Comparison of ENCODE assay signal across 10 cellular contexts in genomic region chr10:104308439-104308903, GRCh38. TPM values are rescaled to one million over a fixed set of nuclear protein-coding genes. Genes with fewer than 3 reads are reported as not detected.
A peak's percentile ranks its signal among the peaks of the same experiment; 100 is the strongest.
DNase-seq lines count a peak whose midpoint lies in the region; ATAC-seq and TF ChIP-seq lines count a peak whose summit lies in the region.
"Had no signal": no experiment of that assay in that cellular context is flagged by ENCODE, and none has a peak within 500 bp of the region (broad histone marks: within the 10 kb centered on the region; RNA-seq: fewer than 3 reads in every experiment).

No MANE protein-coding gene starts in this region.

- ATAC-seq in GM21825 (IDR thresholded peaks at IDR 0.05; ENCODE audit: unreplicated experiment), result peak; percentile 69
- ATAC-seq: lower lobe of right lung had no signal

- H3K36me3 ChIP-seq in KMS-11 (ENCODE audit: insufficient read depth) (no peaks in the 10 kb centered on the region), thyroid gland (peaks cover 11 to 13% of the 10 kb centered on the region in 2 donors)

- peak overlapping the region; percentile 74 for H3K4me2 ChIP-seq in KMS-11

- H3K4me3 Mint-ChIP-seq in activated T-cell treated with anti-CD3 and anti-CD28 coated beads, Interleukin-2, amount 50 U/mL, for 24 hours, result peak overlapping the region; percentile 11
- no peak overlapping the region for H3K4me3 Mint-ChIP-seq in osteocyte (ENCODE audit: unreplicated experiment)
- H3K4me3 Mint-ChIP-seq: brain had no signal

- no peak overlapping the region for H3K27ac ChIP-seq in KMS-11
- H3K27ac ChIP-seq in thyroid gland, result no peak overlapping the region
- H3K27ac ChIP-seq: lower lobe of right lung had no signal

- H3K9ac ChIP-seq in KMS-11, result no peak overlapping the region

- no peaks in the 10 kb centered on the region for H3K27me3 Mint-ChIP-seq in activated T-cell treated with anti-CD3 and anti-CD28 coated beads, Interleukin-2, amount 50 U/mL, for 24 hours
- no peaks in the 10 kb centered on the region for H3K27me3 Mint-ChIP-seq in osteocyte (ENCODE audit: unreplicated experiment)

- DNase-seq in activated T-cell treated with anti-CD3 and anti-CD28 coated beads, Interleukin-2, amount 50 U/mL, for 24 hours, result peak; percentile 33
- no peak for DNase-seq in activated T-cell treated with anti-CD3 and anti-CD28 coated beads, Interleukin-2, amount 50 U/mL, for 1 hour
- DNase-seq in osteocyte (ENCODE audit: extremely low spot score, unreplicated experiment) (no peak), thyroid gland (no peak), NCI-H2107 treated with DMSO at 0.1 percent for 48 hours (lab: John Stamatoyannopoulos, UW; ENCODE audit: unreplicated experiment) (no peak), OCI-M2 (lab: John Stamatoyannopoulos, UW; ENCODE audit: unreplicated experiment) (no peak)
- DNase-seq: lower lobe of right lung had no signal

- H4K20me1 ChIP-seq in KMS-11 (ENCODE audit: insufficient read depth), result no peaks in the 10 kb centered on the region

- H3K9me3 Mint-ChIP-seq in activated T-cell treated with anti-CD3 and anti-CD28 coated beads, Interleukin-2, amount 50 U/mL, for 24 hours, result no peaks in the 10 kb centered on the region
- H3K9me3 Mint-ChIP-seq in osteocyte (ENCODE audit: unreplicated experiment), result no peaks in the 10 kb centered on the region

- H3K4me3 ChIP-seq in KMS-11 (IDR thresholded peaks at IDR 0.05; ENCODE audit: insufficient read depth, low read depth, low read length) (no peak overlapping the region), thyroid gland (replicated peaks in 1 of 3) (no peak overlapping the region)
- H3K4me3 ChIP-seq: lower lobe of right lung had no signal

- TF ChIP-seq POLR2A in thyroid gland (IDR thresholded peaks at IDR 0.05), result no peak

- H3K27ac Mint-ChIP-seq in activated T-cell treated with anti-CD3 and anti-CD28 coated beads, Interleukin-2, amount 50 U/mL, for 24 hours, result peak overlapping the region; percentile 80
- peak overlapping the region; percentile 35 for H3K27ac Mint-ChIP-seq in osteocyte (ENCODE audit: unreplicated experiment)

- no peaks in the 10 kb centered on the region for H3K9me3 ChIP-seq in thyroid gland
- H3K9me3 ChIP-seq: lower lobe of right lung had no signal

- peaks cover 80% of the 10 kb centered on the region for H3K4me1 Mint-ChIP-seq in activated T-cell treated with anti-CD3 and anti-CD28 coated beads, Interleukin-2, amount 50 U/mL, for 24 hours (ENCODE audit: low read depth)
- H3K4me1 Mint-ChIP-seq in osteocyte (ENCODE audit: unreplicated experiment), result peaks cover 51% of the 10 kb centered on the region

- H3K36me3 Mint-ChIP-seq in activated T-cell treated with anti-CD3 and anti-CD28 coated beads, Interleukin-2, amount 50 U/mL, for 24 hours (ENCODE audit: low read depth), result peaks cover 40% of the 10 kb centered on the region
- H3K36me3 Mint-ChIP-seq in osteocyte (ENCODE audit: unreplicated experiment), result peaks cover 20% of the 10 kb centered on the region

- TF ChIP-seq CTCF in KMS-11 (conservative IDR thresholded peaks at IDR 0.05; ENCODE audit: low read depth, low read length) (no peak), osteocyte (IDR thresholded peaks at IDR 0.05) (no peak), thyroid gland (IDR thresholded peaks at IDR 0.05) (no peak)

- H3K79me2 ChIP-seq in KMS-11 (ENCODE audit: insufficient read depth, low read depth), result no peaks in the 10 kb centered on the region

- WGBS in thyroid gland, 2 donors, result 80% methylated on average over 4 of the region's 4 CpGs

- H2AFZ ChIP-seq in KMS-11 (ENCODE audit: low read depth), result no peak overlapping the region

- H3K4me1 ChIP-seq in KMS-11 (ENCODE audit: low read depth, poor library complexity, severe bottlenecking) (peaks cover 20% of the 10 kb centered on the region), thyroid gland (peaks cover 20 to 59% of the 10 kb centered on the region in 2 donors)

- H3K27me3 ChIP-seq in KMS-11 (ENCODE audit: insufficient read depth, low read depth) (peaks cover 7% of the 10 kb centered on the region; the same call in 1 of the 2 replicates), thyroid gland (no peaks in the 10 kb centered on the region)

- intact Hi-C loops in thyroid gland (cut with DNase I), result no loop called here

RNA-seq across cellular contexts. Expression of gene ITPRIP, which starts 29.8 kb away (rescaled TPM):
- 15.5 and 17.5 TPM in 2 replicates for total RNA-seq in osteocyte
- total RNA-seq in thyroid gland, result 10 to 100 TPM; 28.0 to 44.2 (median 29.4) TPM

RNA-seq across cellular contexts. Expression of gene GSTO2, which starts 39.5 kb away (rescaled TPM):
- total RNA-seq in osteocyte (0.31 and 0.54 TPM in 2 replicates), thyroid gland (10 to 100 TPM in 3 of 4 donors, 1 to 10 TPM in 1; 7.5 to 16.3 (median 12.8) TPM)

RNA-seq across cellular contexts. Expression of gene CFAP58, which starts 45.2 kb away (rescaled TPM):
- total RNA-seq in osteocyte, result 0.16 and 0.29 TPM in 2 replicates
- 1 to 10 TPM; 1.0 to 1.6 (median 1.2) TPM for total RNA-seq in thyroid gland

RNA-seq across cellular contexts. Expression of gene GSTO1, which starts 53.8 kb away (rescaled TPM):
- total RNA-seq in osteocyte (71.8 and 77.4 TPM in 2 replicates), thyroid gland (100 to 1,000 TPM in 2 of 4 donors, 10 to 100 TPM in 2; 86.1 to 129 (median 102) TPM)
